Comparison of ENCODE assay signal across 16 cellular contexts in genomic region chr6:39893286-39893685, GRCh38.
"Had no signal": no experiment of that assay in that cellular context is flagged by ENCODE, and none has a peak within 500 bp of the region (broad histone marks: within the 10 kb centered on the region; RNA-seq: fewer than 3 reads in every experiment).

No MANE protein-coding gene starts in this region.

- DNase-seq: cortex of kidney; effector memory CD4-positive, alpha-beta T cell; esophagus squamous epithelium; foreskin fibroblast; naive thymus-derived CD4-positive, alpha-beta T cell; nephron progenitor cell; sigmoid colon; stimulated activated CD4-positive, alpha-beta T cell treated with anti-CD3 and anti-CD28 coated beads, Interleukin-2, amount 100 ng/mL, for 24 hours; stimulated activated CD4-positive, alpha-beta T cell treated with anti-CD3 and anti-CD28 coated beads, Interleukin-4, amount 100 ng/mL, for 4 hours; stimulated activated naive B cell treated with anti-CD40 and anti-IgM and Interleukin-4, amounts not matched to agents 10 μg/mL and 1 μg/mL and 100 μg/mL, for 72 hours; upper lobe of right lung had no signal

- H3K36me3 ChIP-seq: upper lobe of right lung had no signal

- H3K4me1 ChIP-seq: vagina had no signal

- H3K4me3 ChIP-seq: esophagus squamous epithelium, right atrium auricular region, sigmoid colon, skin epidermis, stomach, upper lobe of right lung, vagina had no signal

- H3K27ac ChIP-seq: epithelial cell of prostate, esophagus squamous epithelium, right atrium auricular region, skin epidermis, stomach, upper lobe of right lung, vagina had no signal

- H3K27me3 ChIP-seq: esophagus squamous epithelium, right atrium auricular region, sigmoid colon, stomach, upper lobe of right lung, vagina had no signal

- H3K9me3 ChIP-seq: esophagus squamous epithelium, right atrium auricular region, sigmoid colon, stomach, upper lobe of right lung, vagina had no signal

- ATAC-seq: naive thymus-derived CD4-positive, alpha-beta T cell had no signal
